In the genomic region with DNA sequence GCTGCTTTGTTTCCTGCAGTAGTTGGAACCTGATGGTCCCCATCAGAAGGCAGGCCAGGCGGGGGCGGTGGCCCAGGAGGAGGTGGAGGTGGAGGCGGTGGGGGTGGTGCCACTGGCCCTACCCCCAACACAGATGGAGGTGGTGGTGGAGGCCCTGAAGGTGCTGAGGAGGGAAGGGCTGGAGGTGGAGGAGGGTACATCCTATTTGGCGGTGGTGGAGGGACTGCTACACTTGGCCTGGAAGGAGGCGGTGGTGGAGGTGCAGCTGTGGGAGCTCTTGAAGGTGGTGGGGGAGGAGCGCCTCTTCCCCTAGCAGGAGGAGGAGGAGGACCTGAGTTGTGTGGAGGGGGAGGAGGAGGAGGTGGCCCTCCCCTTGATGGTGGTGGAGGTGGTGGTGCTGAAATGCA, we compare ENCODE assay signal across 33 cellular contexts. TPM values are rescaled to one million over a fixed set of nuclear protein-coding genes. Genes with fewer than 3 reads are reported as not detected.
DNase-seq lines count a peak whose midpoint lies in the region; ATAC-seq, FAIRE-seq and TF ChIP-seq lines count a peak whose summit lies in the region.
"Had no signal": no experiment of that assay in that cellular context is flagged by ENCODE, and none has a peak within 500 bp of the region (broad histone marks: within the 10 kb centered on the region; RNA-seq: fewer than 3 reads in every experiment).

No MANE protein-coding gene starts in this region.

- no peak overlapping the region for H3K4me2 ChIP-seq in K562 (ENCODE audit: insufficient read depth, low read length)
- H3K4me2 ChIP-seq: BLaER1 had no signal

- H4K20me1 ChIP-seq in K562 (replicated peaks; ENCODE audit: control insufficient read depth, insufficient read depth, low read length): no peaks in the 10 kb centered on the region
- H4K20me1 ChIP-seq: BLaER1 had no signal

- 0 out of 3 replicates have a peak, but pooled peaks cover 2% of the 10 kb centered on the region for H3K79me2 ChIP-seq in K562 (ENCODE audit: control insufficient read depth, insufficient read depth, low read length)

- peaks cover 33% of the 10 kb centered on the region for H3K36me3 Mint-ChIP-seq in stimulated activated memory B cell treated with anti-CD40 and anti-IgM and Interleukin-4, amounts not matched to agents 10 μg/mL and 1 μg/mL and 100 μg/mL, for 72 hours
- peaks cover 77% of the 10 kb centered on the region for H3K36me3 Mint-ChIP-seq in MCF 10A (ENCODE audit: insufficient read depth, unreplicated experiment)

- peak; percentile 78 for ATAC-seq in K562
- ATAC-seq in stimulated activated memory B cell treated with anti-CD40 and anti-IgM and Interleukin-4, amounts not matched to agents 10 μg/mL and 1 μg/mL and 100 μg/mL, for 72 hours: peak; percentile 45
- ATAC-seq: GM12878; naive thymus-derived CD8-positive, alpha-beta T cell had no signal

- no peak overlapping the region for H3K4me3 Mint-ChIP-seq in stimulated activated memory B cell treated with anti-CD40 and anti-IgM and Interleukin-4, amounts not matched to agents 10 μg/mL and 1 μg/mL and 100 μg/mL, for 72 hours
- H3K4me3 Mint-ChIP-seq in MCF 10A (ENCODE audit: unreplicated experiment): no peak overlapping the region
- H3K4me3 Mint-ChIP-seq: activated naive CD8-positive, alpha-beta T cell treated with anti-CD3 and anti-CD28 coated beads, Interleukin-2, amount 10 ng/mL, durations not matched to agents 7 days and 5 days; naive thymus-derived CD8-positive, alpha-beta T cell had no signal

- peaks cover 86% of the 10 kb centered on the region for H3K36me3 ChIP-seq in K562 (ENCODE audit: control insufficient read depth, insufficient read depth, low read length)
- H3K36me3 ChIP-seq: colonic mucosa had no signal

- WGBS in K562 (ENCODE audit: insufficient coverage, low coverage, missing lambda C conversion rate): 96% methylated on average over 6 of the region's 6 CpGs

- no peaks in the 10 kb centered on the region for H3K27me3 Mint-ChIP-seq in stimulated activated memory B cell treated with anti-CD40 and anti-IgM and Interleukin-4, amounts not matched to agents 10 μg/mL and 1 μg/mL and 100 μg/mL, for 72 hours
- no peaks in the 10 kb centered on the region for H3K27me3 Mint-ChIP-seq in MCF 10A (ENCODE audit: insufficient read depth, unreplicated experiment)
- H3K27me3 Mint-ChIP-seq: activated naive CD8-positive, alpha-beta T cell treated with anti-CD3 and anti-CD28 coated beads, Interleukin-2, amount 10 ng/mL, durations not matched to agents 7 days and 5 days; naive thymus-derived CD8-positive, alpha-beta T cell had no signal

- H3K27ac ChIP-seq in K562 (ENCODE audit: extremely low read depth, low read depth, low read length): no peak overlapping the region
- H3K27ac ChIP-seq: BLaER1, colonic mucosa, epithelial cell of prostate, Peyer's patch, suprapubic skin, upper lobe of left lung had no signal

- no peak for FAIRE-seq in K562 (lab: Jason Lieb, UNC)
- FAIRE-seq: GM12878 had no signal

- H3K27ac Mint-ChIP-seq in stimulated activated memory B cell treated with anti-CD40 and anti-IgM and Interleukin-4, amounts not matched to agents 10 μg/mL and 1 μg/mL and 100 μg/mL, for 72 hours: no peak overlapping the region
- no peak overlapping the region for H3K27ac Mint-ChIP-seq in MCF 10A (ENCODE audit: low read depth, unreplicated experiment)
- H3K27ac Mint-ChIP-seq: activated naive CD8-positive, alpha-beta T cell treated with anti-CD3 and anti-CD28 coated beads, Interleukin-2, amount 10 ng/mL, durations not matched to agents 7 days and 5 days had no signal

- no peak for TF ChIP-seq POLR2A in K562 (conservative IDR thresholded peaks at IDR 0.05)

- 0 out of 4 replicates have a peak overlapping the region, but pooled peaks of 1 of the 2 experiments have one; percentile 47 for H3K9ac ChIP-seq in K562 (ENCODE audit: insufficient read depth in 1 of 2, low read depth in 2 of 2, low read length in 2 of 2)
- H3K9ac ChIP-seq: BLaER1 had no signal

- DNase-seq in K562 (ENCODE audit: extremely low read depth in 1 of 4, low spot score in 3 of 4) (peak; percentile 31 to 55 (median 40)), iPS-NIHi11 (ENCODE audit: low spot score) (peak; percentile 25), retina (no peak), SIG-M5 (lab: John Stamatoyannopoulos, UW) (no peak), MCF 10A (ENCODE audit: unreplicated experiment) (no peak)
- DNase-seq: activated CD4-positive, alpha-beta T cell treated with anti-CD3 and anti-CD28 coated beads for 48 hours; activated CD8-positive, alpha-beta memory T cell treated with anti-CD3 and anti-CD28 coated beads for 24 hours; activated naive CD8-positive, alpha-beta T cell treated with anti-CD3 and anti-CD28 coated beads, Interleukin-2, amount 10 ng/mL, durations not matched to agents 7 days and 5 days; activated T-cell treated with anti-CD3 and anti-CD28 coated beads for 4 hours; aorta; colonic mucosa; effector CD8-positive, alpha-beta T cell; hippocampal formation; KBM-7; MG63; naive thymus-derived CD8-positive, alpha-beta T cell; NCI-H1105 treated with DMSO at 0.1 percent for 48 hours; NCI-H1930; NCI-H526; Peyer's patch; SHP77 treated with DMSO at 0.1 percent for 48 hours; stimulated activated naive CD4-positive, alpha-beta T cell had no signal

- no peak overlapping the region for H2AFZ ChIP-seq in K562 (ENCODE audit: low read depth, low read length)

- no peaks in the 10 kb centered on the region for H3K4me1 Mint-ChIP-seq in stimulated activated memory B cell treated with anti-CD40 and anti-IgM and Interleukin-4, amounts not matched to agents 10 μg/mL and 1 μg/mL and 100 μg/mL, for 72 hours
- H3K4me1 Mint-ChIP-seq in MCF 10A (ENCODE audit: insufficient read depth, unreplicated experiment): no peaks in the 10 kb centered on the region

- in situ Hi-C loops in K562 (cut with MboI): no loop called here

- no peaks in the 10 kb centered on the region for H3K27me3 ChIP-seq in K562 (ENCODE audit: control insufficient read depth in 2 of 2, insufficient read depth in 2 of 2, low read length in 2 of 2)
- H3K27me3 ChIP-seq: BLaER1, colonic mucosa, MG63, Peyer's patch, suprapubic skin, upper lobe of left lung had no signal

- intact Hi-C loops in K562 (cut with micrococcal nuclease): no loop called here
- intact Hi-C loops in MCF 10A (cut with micrococcal nuclease): no loop called here

- H3K9me3 ChIP-seq in K562 (replicated peaks; ENCODE audit: control insufficient read depth, insufficient read depth, low read depth, low read length): no peaks in the 10 kb centered on the region
- H3K9me3 ChIP-seq: BLaER1, colonic mucosa, MG63, Peyer's patch, suprapubic skin, upper lobe of left lung had no signal

- POLR2A ChIA-PET in K562 (lab: Yijun Ruan, JAX): interaction anchor here (1.4 kb wide), 1 partner anchor 15 kb away, joined by 5 read pairs; no protein-coding TSS in a partner anchor
- POLR2A ChIA-PET in MCF 10A (lab: Yijun Ruan, JAX): interaction anchor here (0.5 to 1.3 kb wide), 3 partner anchors 18 to 54 kb away, joined by 3 read pairs; no protein-coding TSS in a partner anchor

- BruUV-seq in K562 (replicated peaks; lab: Mats Ljungman, UMichigan) (no TSS peak), MCF 10A (replicated peaks; lab: Mats Ljungman, UMichigan) (no TSS peak)

- no peak for TF ChIP-seq EP300 in Ishikawa (IDR thresholded peaks at IDR 0.05; ENCODE audit: borderline replicate concordance)
- no peak for TF ChIP-seq EP300 in K562 (IDR thresholded peaks at IDR 0.05; ENCODE audit: low read length)

- peaks cover 0 to 5% of the 10 kb centered on the region in 2 experiments; a peak in 1 of 5 replicates for H3K4me1 ChIP-seq in K562 (replicated peaks in 1 of 2; ENCODE audit: control insufficient read depth in 2 of 2, insufficient read depth in 2 of 2, low read length in 2 of 2)
- H3K4me1 ChIP-seq: BLaER1, colonic mucosa, Peyer's patch, suprapubic skin had no signal

- CTCF ChIA-PET in K562 (lab: Yijun Ruan, JAX; ENCODE audit: low intra/inter-chr PET ratio): no interaction called here
- CTCF ChIA-PET in MCF 10A (lab: Yijun Ruan, JAX): interaction anchor here (1.5 to 2.6 kb wide), 4 partner anchors 9 to 56 kb away, joined by 3 to 10 read pairs (median 7); no protein-coding TSS in a partner anchor

- H3K9me1 ChIP-seq in K562 (ENCODE audit: control insufficient read depth, insufficient read depth, low read length): no peaks in the 10 kb centered on the region

- TF ChIP-seq RAD21 in Ishikawa (IDR thresholded peaks at IDR 0.05; ENCODE audit: low read depth) (no peak), K562 (CRISPR knock-in tag; conservative IDR thresholded peaks at IDR 0.05 in 1 of 2, IDR thresholded peaks at IDR 0.05 in 1 of 2) (no peak)

- TF ChIP-seq CTCF in K562 (IDR thresholded peaks at IDR 0.05 in 2 of 3, conservative IDR thresholded peaks at IDR 0.05 in 1 of 3; ENCODE audit: insufficient read depth in 2 of 3, low read depth in 1 of 3, low read length in 3 of 3) (no peak), MCF 10A (IDR thresholded peaks at IDR 0.05; ENCODE audit: unreplicated experiment) (no peak)

- no peak overlapping the region for H3K4me3 ChIP-seq in K562
- H3K4me3 ChIP-seq: BLaER1, colonic mucosa, GM12878, MG63, Peyer's patch, suprapubic skin, upper lobe of left lung had no signal

- H3K9me3 Mint-ChIP-seq in stimulated activated memory B cell treated with anti-CD40 and anti-IgM and Interleukin-4, amounts not matched to agents 10 μg/mL and 1 μg/mL and 100 μg/mL, for 72 hours: no peaks in the 10 kb centered on the region
- no peaks in the 10 kb centered on the region for H3K9me3 Mint-ChIP-seq in MCF 10A (ENCODE audit: unreplicated experiment)
- H3K9me3 Mint-ChIP-seq: activated naive CD8-positive, alpha-beta T cell treated with anti-CD3 and anti-CD28 coated beads, Interleukin-2, amount 10 ng/mL, durations not matched to agents 7 days and 5 days; naive thymus-derived CD8-positive, alpha-beta T cell had no signal

RNA-seq across cellular contexts. Expression of a gene that starts 36.8 kb away (rescaled TPM):
- total RNA-seq in K562 (2011; cell fraction: chromatin; rRNA removed; ENCODE audit: low replicate concordance): not detected in 2 replicates
- total RNA-seq in K562 (2011; cell fraction: nucleolus; rRNA removed): not detected in 2 replicates
- total RNA-seq in K562 (2011; cell fraction: nucleoplasm; rRNA removed): not detected in 2 replicates
- total RNA-seq in K562 (2014; rRNA removed) (not detected in 2 replicates), K562 (2014; rRNA removed; fragmentation: Illumina TruSeq; extraction: Trizol) (not detected in 2 replicates), K562 (2015; rRNA removed; fragmentation: Illumina TruSeq; extraction: Trizol) (not detected in 2 replicates), K562 (2021) (0.13 TPM in 1 of 2 replicates, not detected in the other), MCF 10A (2022) (not detected in 2 replicates)
- polyA plus RNA-seq in K562 (2011; rRNA removed) (not detected in 2 replicates), K562 (2014; fragmentation: Illumina TruSeq; extraction: Trizol) (not detected in 2 replicates), K562 (2014; fragmentation: Nextera tagmentation; extraction: Ambion mirVana) (under 1 TPM in 1 of 2 experiments, not detected in 1; 0.04 TPM), K562 (2014; rRNA removed) (not detected in 2 replicates)
- not detected in 2 replicates for polyA plus RNA-seq in K562 (2011; cell fraction: cytosol; rRNA removed)
- not detected in 2 replicates for polyA plus RNA-seq in K562 (2011; cell fraction: nucleus; rRNA removed)
- polyA plus RNA-seq in K562 (2012): 0.08 TPM in 2 replicates
- not detected in 2 replicates for polyA minus RNA-seq in K562 (2011; rRNA and poly(A)+ RNA removed)
- polyA minus RNA-seq in K562 (2011; cell fraction: cytosol; rRNA and poly(A)+ RNA removed): not detected in 2 replicates
- polyA minus RNA-seq in K562 (2011; cell fraction: nucleus; rRNA and poly(A)+ RNA removed): not detected in 2 replicates
- total RNA-seq: activated naive CD8-positive, alpha-beta T cell treated with anti-CD3 and anti-CD28 coated beads, Interleukin-2, amount 10 ng/mL, durations not matched to agents 7 days and 5 days; aorta; colonic mucosa; GM12878; kidney epithelial cell; lower leg skin; mononuclear cell; naive thymus-derived CD8-positive, alpha-beta T cell; omental fat pad; Peyer's patch; suprapubic skin; upper lobe of left lung had no signal
- polyA plus RNA-seq: GM12878 had no signal

RNA-seq across cellular contexts. Expression of a gene that starts 56.3 kb away (rescaled TPM):
- 10.9 and 28.5 TPM in 2 replicates for total RNA-seq in K562 (2011; cell fraction: chromatin; rRNA removed; ENCODE audit: low replicate concordance)
- 10.0 and 12.2 TPM in 2 replicates for total RNA-seq in K562 (2011; cell fraction: nucleolus; rRNA removed)
- total RNA-seq in K562 (2011; cell fraction: nucleoplasm; rRNA removed): 19.1 and 41.4 TPM in 2 replicates
- total RNA-seq in K562 (2014; rRNA removed) (4.1 and 5.9 TPM in 2 replicates), K562 (2014; rRNA removed; fragmentation: Illumina TruSeq; extraction: Trizol) (9.6 and 9.9 TPM in 2 replicates), K562 (2015; rRNA removed; fragmentation: Illumina TruSeq; extraction: Trizol) (8.5 and 8.7 TPM in 2 replicates), K562 (2021) (12.9 and 13.9 TPM in 2 replicates), MCF 10A (2022) (34.7 and 38.8 TPM in 2 replicates)
- polyA plus RNA-seq in K562 (2011; rRNA removed) (5.6 and 8.3 TPM in 2 replicates), K562 (2014; fragmentation: Illumina TruSeq; extraction: Trizol) (10.2 and 10.9 TPM in 2 replicates), K562 (2014; fragmentation: Nextera tagmentation; extraction: Ambion mirVana) (1 to 10 TPM; 3.2 to 4.4 TPM), K562 (2014; rRNA removed) (6.6 and 8.1 TPM in 2 replicates)
- polyA plus RNA-seq in K562 (2011; cell fraction: cytosol; rRNA removed): 2.0 and 2.8 TPM in 2 replicates
- polyA plus RNA-seq in K562 (2011; cell fraction: nucleus; rRNA removed): 10.4 and 11.6 TPM in 2 replicates
- 8.4 and 12.5 TPM in 2 replicates for polyA plus RNA-seq in K562 (2012)
- 7.6 and 9.3 TPM in 2 replicates for polyA minus RNA-seq in K562 (2011; rRNA and poly(A)+ RNA removed)
- 4.5 and 6.2 TPM in 2 replicates for polyA minus RNA-seq in K562 (2011; cell fraction: cytosol; rRNA and poly(A)+ RNA removed)
- 29.4 and 36.2 TPM in 2 replicates for polyA minus RNA-seq in K562 (2011; cell fraction: nucleus; rRNA and poly(A)+ RNA removed)

Comparison
In these comparisons a context has a peak if more than half of its experiments do, and no peak if none do; other contexts are left out.
1. DNase-seq: peak in K562 (4 of 4) and iPS-NIHi11 (single experiment); none in retina (single experiment), SIG-M5 (single experiment) and MCF 10A (single experiment).